23 cellular contexts compared by ENCODE assay signal in genomic region chr4:54089875-54090274, GRCh38.
"Had no signal": no experiment of that assay in that cellular context is flagged by ENCODE, and none has a peak within 500 bp of the region (broad histone marks: within the 10 kb centered on the region; RNA-seq: fewer than 3 reads in every experiment).

No MANE protein-coding gene starts in this region.

- H3K4me1 ChIP-seq: colonic mucosa had no signal

- H3K27ac ChIP-seq: colonic mucosa, coronary artery, dorsolateral prefrontal cortex, epithelial cell of prostate, esophagus muscularis mucosa, esophagus squamous epithelium, foreskin keratinocyte, gastrocnemius medialis, gastroesophageal sphincter, heart left ventricle, heart right ventricle had no signal

- H3K4me3 ChIP-seq: colonic mucosa, coronary artery, esophagus muscularis mucosa, esophagus squamous epithelium, gastrocnemius medialis, gastroesophageal sphincter, heart left ventricle, heart right ventricle had no signal

- H3K36me3 ChIP-seq: colonic mucosa, esophagus muscularis mucosa, esophagus squamous epithelium, gastrocnemius medialis, gastroesophageal sphincter, heart left ventricle, heart right ventricle had no signal

- DNase-seq: colonic mucosa; cortex of kidney; dermis blood vessel endothelial cell; dorsolateral prefrontal cortex; effector CD4-positive, alpha-beta T cell; effector CD8-positive, alpha-beta T cell; effector memory CD4-positive, alpha-beta T cell; effector memory CD8-positive, alpha-beta T cell; endodermal cell; erythroblast; esophagus squamous epithelium; foreskin fibroblast; foreskin keratinocyte; foreskin melanocyte; gastrocnemius medialis; glutamatergic neuron; head of caudate nucleus; heart left ventricle; heart right ventricle had no signal

- H3K9me3 ChIP-seq: colonic mucosa, esophagus muscularis mucosa, esophagus squamous epithelium, gastrocnemius medialis, gastroesophageal sphincter, heart left ventricle, heart right ventricle had no signal
